Comparison of ENCODE assay signal across 15 cellular contexts in the genomic region with DNA sequence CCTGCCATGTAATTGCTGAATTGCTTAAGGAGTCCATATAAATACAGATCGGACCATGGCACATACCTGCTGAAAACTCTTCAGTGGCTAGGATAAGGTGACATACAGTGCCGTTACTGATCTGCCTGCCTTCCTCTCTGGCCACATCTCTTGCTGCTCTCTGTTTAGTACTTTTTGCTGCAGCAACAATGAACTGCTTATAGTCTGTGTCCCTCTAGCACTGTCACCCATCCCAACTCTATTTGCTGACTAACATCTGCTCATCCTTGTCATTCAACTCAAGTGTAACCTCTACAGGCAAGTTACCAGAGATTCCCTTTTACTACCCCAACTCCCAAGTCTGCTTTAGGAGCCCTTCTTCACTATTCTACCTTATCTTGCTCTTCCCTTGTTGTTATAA.
A peak's percentile ranks its signal among the peaks of the same experiment; 100 is the strongest.
DNase-seq lines count a peak whose midpoint lies in the region; ATAC-seq and TF ChIP-seq lines count a peak whose summit lies in the region.
"Had no signal": no experiment of that assay in that cellular context is flagged by ENCODE, and none has a peak within 500 bp of the region (broad histone marks: within the 10 kb centered on the region; RNA-seq: fewer than 3 reads in every experiment).

No MANE protein-coding gene starts in this region.

- TF ChIP-seq CTCF in GM23338 (conservative IDR thresholded peaks at IDR 0.05; ENCODE audit: low read depth in 2 of 2) = no peak

- no peaks in the 10 kb centered on the region for H3K27me3 ChIP-seq in GM23338 (ENCODE audit: insufficient read depth)

- no peak overlapping the region for H3K4me3 ChIP-seq in GM23338

- no peaks in the 10 kb centered on the region for H3K9me2 ChIP-seq in GM23338 (ENCODE audit: insufficient read depth)

- H3K36me3 ChIP-seq in GM23338 (ENCODE audit: insufficient read depth) = peaks cover 11% of the 10 kb centered on the region; the same call in 1 of the 2 replicates

- H3K36me3 Mint-ChIP-seq in GM23338 (ENCODE audit: low read depth) = peaks cover 7% of the 10 kb centered on the region; the same call in 2 of the 3 replicates

- H3K27ac ChIP-seq in GM23338 (ENCODE audit: low read depth) = peak overlapping the region; percentile 60; the same call in 1 of the 2 replicates

- H3K9me3 Mint-ChIP-seq in GM23338 = no peaks in the 10 kb centered on the region
- H3K9me3 Mint-ChIP-seq: CD14-positive monocyte; CD8-positive, alpha-beta T cell; HFFc6; IgD-negative memory B cell had no signal

- no peak for ATAC-seq in GM23338
- ATAC-seq: CD8-positive, alpha-beta T cell had no signal

- no peak overlapping the region for H2AFZ ChIP-seq in GM23338

- no peaks in the 10 kb centered on the region for H4K20me1 ChIP-seq in GM23338 (replicated peaks; ENCODE audit: insufficient read depth)

- no peak overlapping the region for H3K4me3 Mint-ChIP-seq in GM23338
- H3K4me3 Mint-ChIP-seq: CD14-positive monocyte; CD8-positive, alpha-beta T cell; HFFc6; IgD-negative memory B cell had no signal

- no peaks in the 10 kb centered on the region for H3K27me3 Mint-ChIP-seq in GM23338 (ENCODE audit: insufficient read depth, low read depth, poor library complexity)
- H3K27me3 Mint-ChIP-seq: IgD-negative memory B cell had no signal

- no peak overlapping the region for H3K4me2 ChIP-seq in GM23338

- H3F3A ChIP-seq in GM23338 (replicated peaks; ENCODE audit: low read depth) = no peaks in the 10 kb centered on the region

- DNase-seq in DMS53 (lab: John Stamatoyannopoulos, UW) = peak; percentile 68
- DNase-seq in GM23338 (ENCODE audit: low spot score) = no peak
- DNase-seq in medulla oblongata (ENCODE audit: extremely low spot score) = peak; percentile 62
- DNase-seq in putamen (ENCODE audit: low spot score) = peak; percentile 5
- DNase-seq in AG08395 (ENCODE audit: low spot score) = no peak
- DNase-seq in GM19238 (ENCODE audit: insufficient read length, low spot score) = no peak
- no peak for DNase-seq in effector CD8-positive, alpha-beta T cell (lab: John Stamatoyannopoulos, UW)
- DNase-seq: CD8-positive, alpha-beta T cell; COR-L47; DMS153; GF-D8; HCEC 1CT; HFFc6 had no signal

- H3K4me1 Mint-ChIP-seq in GM23338 = peaks cover 9% of the 10 kb centered on the region
- H3K4me1 Mint-ChIP-seq: CD14-positive monocyte, IgD-negative memory B cell had no signal

- H3K79me2 ChIP-seq in GM23338 (replicated peaks; ENCODE audit: insufficient read depth) = no peaks in the 10 kb centered on the region

- H3K4me1 ChIP-seq in GM23338 (ENCODE audit: insufficient read depth) = peaks cover 9% of the 10 kb centered on the region

- no peak overlapping the region for H3K27ac Mint-ChIP-seq in GM23338
- H3K27ac Mint-ChIP-seq: CD14-positive monocyte; CD8-positive, alpha-beta T cell; HFFc6; IgD-negative memory B cell had no signal

TF ChIP-seq in GM23338, 12 proteins besides CTCF, POLR2A, EP300 and RAD21:
- no peak for TF ChIP-seq POLR2AphosphoS5 (IDR thresholded peaks at IDR 0.05; ENCODE audit: low read depth)
- no peak for TF ChIP-seq NANOG (IDR thresholded peaks at IDR 0.05; ENCODE audit: borderline replicate concordance)
- TF ChIP-seq, protein P1, sequence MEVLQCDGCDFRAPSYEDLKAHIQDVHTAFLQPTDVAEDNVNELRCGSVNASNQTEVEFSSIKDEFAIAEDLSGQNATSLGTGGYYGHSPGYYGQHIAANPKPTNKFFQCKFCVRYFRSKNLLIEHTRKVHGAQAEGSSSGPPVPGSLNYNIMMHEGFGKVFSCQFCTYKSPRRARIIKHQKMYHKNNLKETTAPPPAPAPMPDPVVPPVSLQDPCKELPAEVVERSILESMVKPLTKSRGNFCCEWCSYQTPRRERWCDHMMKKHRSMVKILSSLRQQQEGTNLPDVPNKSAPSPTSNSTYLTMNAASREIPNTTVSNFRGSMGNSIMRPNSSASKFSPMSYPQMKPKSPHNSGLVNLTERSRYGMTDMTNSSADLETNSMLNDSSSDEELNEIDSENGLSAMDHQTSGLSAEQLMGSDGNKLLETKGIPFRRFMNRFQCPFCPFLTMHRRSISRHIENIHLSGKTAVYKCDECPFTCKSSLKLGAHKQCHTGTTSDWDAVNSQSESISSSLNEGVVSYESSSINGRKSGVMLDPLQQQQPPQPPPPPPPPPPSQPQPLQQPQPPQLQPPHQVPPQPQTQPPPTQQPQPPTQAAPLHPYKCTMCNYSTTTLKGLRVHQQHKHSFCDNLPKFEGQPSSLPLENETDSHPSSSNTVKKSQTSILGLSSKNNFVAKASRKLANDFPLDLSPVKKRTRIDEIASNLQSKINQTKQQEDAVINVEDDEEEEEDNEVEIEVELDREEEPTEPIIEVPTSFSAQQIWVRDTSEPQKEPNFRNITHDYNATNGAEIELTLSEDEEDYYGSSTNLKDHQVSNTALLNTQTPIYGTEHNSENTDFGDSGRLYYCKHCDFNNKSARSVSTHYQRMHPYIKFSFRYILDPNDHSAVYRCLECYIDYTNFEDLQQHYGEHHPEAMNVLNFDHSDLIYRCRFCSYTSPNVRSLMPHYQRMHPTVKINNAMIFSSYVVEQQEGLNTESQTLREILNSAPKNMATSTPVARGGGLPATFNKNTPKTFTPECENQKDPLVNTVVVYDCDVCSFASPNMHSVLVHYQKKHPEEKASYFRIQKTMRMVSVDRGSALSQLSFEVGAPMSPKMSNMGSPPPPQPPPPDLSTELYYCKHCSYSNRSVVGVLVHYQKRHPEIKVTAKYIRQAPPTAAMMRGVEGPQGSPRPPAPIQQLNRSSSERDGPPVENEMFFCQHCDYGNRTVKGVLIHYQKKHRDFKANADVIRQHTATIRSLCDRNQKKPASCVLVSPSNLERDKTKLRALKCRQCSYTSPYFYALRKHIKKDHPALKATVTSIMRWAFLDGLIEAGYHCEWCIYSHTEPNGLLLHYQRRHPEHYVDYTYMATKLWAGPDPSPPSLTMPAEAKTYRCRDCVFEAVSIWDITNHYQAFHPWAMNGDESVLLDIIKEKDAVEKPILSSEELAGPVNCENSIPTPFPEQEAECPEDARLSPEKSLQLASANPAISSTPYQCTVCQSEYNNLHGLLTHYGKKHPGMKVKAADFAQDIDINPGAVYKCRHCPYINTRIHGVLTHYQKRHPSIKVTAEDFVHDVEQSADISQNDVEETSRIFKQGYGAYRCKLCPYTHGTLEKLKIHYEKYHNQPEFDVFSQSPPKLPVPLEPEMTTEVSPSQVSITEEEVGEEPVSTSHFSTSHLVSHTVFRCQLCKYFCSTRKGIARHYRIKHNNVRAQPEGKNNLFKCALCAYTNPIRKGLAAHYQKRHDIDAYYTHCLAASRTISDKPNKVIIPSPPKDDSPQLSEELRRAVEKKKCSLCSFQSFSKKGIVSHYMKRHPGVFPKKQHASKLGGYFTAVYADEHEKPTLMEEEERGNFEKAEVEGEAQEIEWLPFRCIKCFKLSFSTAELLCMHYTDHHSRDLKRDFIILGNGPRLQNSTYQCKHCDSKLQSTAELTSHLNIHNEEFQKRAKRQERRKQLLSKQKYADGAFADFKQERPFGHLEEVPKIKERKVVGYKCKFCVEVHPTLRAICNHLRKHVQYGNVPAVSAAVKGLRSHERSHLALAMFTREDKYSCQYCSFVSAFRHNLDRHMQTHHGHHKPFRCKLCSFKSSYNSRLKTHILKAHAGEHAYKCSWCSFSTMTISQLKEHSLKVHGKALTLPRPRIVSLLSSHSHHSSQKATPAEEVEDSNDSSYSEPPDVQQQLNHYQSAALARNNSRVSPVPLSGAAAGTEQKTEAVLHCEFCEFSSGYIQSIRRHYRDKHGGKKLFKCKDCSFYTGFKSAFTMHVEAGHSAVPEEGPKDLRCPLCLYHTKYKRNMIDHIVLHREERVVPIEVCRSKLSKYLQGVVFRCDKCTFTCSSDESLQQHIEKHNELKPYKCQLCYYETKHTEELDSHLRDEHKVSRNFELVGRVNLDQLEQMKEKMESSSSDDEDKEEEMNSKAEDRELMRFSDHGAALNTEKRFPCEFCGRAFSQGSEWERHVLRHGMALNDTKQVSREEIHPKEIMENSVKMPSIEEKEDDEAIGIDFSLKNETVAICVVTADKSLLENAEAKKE (CRISPR knock-in tag; IDR thresholded peaks at IDR 0.05) = no peak
- TF ChIP-seq EZH2 (IDR thresholded peaks at IDR 0.05; ENCODE audit: low read depth, unreplicated experiment) = no peak
- no peak for TF ChIP-seq STAT1 (IDR thresholded peaks at IDR 0.05; ENCODE audit: unreplicated experiment)
- TF ChIP-seq, protein P2, sequence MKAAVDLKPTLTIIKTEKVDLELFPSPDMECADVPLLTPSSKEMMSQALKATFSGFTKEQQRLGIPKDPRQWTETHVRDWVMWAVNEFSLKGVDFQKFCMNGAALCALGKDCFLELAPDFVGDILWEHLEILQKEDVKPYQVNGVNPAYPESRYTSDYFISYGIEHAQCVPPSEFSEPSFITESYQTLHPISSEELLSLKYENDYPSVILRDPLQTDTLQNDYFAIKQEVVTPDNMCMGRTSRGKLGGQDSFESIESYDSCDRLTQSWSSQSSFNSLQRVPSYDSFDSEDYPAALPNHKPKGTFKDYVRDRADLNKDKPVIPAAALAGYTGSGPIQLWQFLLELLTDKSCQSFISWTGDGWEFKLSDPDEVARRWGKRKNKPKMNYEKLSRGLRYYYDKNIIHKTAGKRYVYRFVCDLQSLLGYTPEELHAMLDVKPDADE (IDR thresholded peaks at IDR 0.05) = no peak
- TF ChIP-seq, protein P3, sequence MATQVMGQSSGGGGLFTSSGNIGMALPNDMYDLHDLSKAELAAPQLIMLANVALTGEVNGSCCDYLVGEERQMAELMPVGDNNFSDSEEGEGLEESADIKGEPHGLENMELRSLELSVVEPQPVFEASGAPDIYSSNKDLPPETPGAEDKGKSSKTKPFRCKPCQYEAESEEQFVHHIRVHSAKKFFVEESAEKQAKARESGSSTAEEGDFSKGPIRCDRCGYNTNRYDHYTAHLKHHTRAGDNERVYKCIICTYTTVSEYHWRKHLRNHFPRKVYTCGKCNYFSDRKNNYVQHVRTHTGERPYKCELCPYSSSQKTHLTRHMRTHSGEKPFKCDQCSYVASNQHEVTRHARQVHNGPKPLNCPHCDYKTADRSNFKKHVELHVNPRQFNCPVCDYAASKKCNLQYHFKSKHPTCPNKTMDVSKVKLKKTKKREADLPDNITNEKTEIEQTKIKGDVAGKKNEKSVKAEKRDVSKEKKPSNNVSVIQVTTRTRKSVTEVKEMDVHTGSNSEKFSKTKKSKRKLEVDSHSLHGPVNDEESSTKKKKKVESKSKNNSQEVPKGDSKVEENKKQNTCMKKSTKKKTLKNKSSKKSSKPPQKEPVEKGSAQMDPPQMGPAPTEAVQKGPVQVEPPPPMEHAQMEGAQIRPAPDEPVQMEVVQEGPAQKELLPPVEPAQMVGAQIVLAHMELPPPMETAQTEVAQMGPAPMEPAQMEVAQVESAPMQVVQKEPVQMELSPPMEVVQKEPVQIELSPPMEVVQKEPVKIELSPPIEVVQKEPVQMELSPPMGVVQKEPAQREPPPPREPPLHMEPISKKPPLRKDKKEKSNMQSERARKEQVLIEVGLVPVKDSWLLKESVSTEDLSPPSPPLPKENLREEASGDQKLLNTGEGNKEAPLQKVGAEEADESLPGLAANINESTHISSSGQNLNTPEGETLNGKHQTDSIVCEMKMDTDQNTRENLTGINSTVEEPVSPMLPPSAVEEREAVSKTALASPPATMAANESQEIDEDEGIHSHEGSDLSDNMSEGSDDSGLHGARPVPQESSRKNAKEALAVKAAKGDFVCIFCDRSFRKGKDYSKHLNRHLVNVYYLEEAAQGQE (IDR thresholded peaks at IDR 0.05; ENCODE audit: unreplicated experiment) = no peak

Comparison
In these comparisons a context has a peak if more than half of its experiments do, and no peak if none do; other contexts are left out.
1. DNase-seq: peak in DMS53 (single experiment), medulla oblongata (single experiment) and putamen (single experiment); none in GM23338 (single experiment), AG08395 (single experiment), GM19238 (single experiment) and effector CD8-positive, alpha-beta T cell (single experiment).